Comparison of ENCODE assay signal across 1 cellular context in genomic region chr12:15863258-15863835, GRCh38.
TF ChIP-seq lines count a peak whose summit lies in the region.

No MANE protein-coding gene starts in this region.

TF ChIP-seq in WTC11, 78 proteins besides CTCF, POLR2A, EP300 and RAD21 (continued from another document):
- TF ChIP-seq, protein P1, sequence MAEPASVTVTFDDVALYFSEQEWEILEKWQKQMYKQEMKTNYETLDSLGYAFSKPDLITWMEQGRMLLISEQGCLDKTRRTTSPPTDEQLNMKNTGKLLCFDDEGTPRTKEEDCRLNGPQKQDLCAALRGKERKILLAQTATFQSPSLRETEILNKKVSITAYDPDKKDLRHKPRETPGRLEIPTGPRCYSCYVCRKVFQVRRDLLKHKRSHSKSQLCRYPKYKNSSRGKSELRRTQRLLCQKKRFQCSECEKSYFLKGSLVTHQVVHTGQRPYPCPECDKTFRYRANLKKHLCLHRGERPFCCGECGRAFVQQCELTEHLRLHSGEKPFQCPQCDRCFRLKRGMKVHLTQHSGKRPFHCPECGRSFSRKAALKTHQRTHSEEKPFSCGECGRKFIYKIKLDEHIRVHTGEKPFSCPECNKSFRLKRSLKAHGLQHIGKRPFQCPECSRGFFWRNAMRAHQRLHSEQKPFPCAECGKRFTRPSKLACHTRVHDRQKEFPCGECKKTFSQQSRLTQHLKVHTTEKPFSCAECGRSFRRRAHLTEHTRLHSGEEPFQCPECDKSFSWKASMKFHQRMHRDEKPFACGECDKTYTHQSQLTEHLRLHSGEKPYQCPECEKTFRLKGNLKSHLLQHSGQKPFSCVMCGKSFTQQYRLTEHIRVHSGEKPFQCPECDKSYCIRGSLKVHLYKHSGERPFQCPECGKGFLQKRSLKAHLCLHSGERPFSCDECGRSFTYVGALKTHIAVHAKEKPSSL (CRISPR knock-in tag; conservative IDR thresholded peaks at IDR 0.05), result no peak
- TF ChIP-seq TEAD1 (CRISPR knock-in tag; IDR thresholded peaks at IDR 0.05), result no peak
- TF ChIP-seq, protein P2, sequence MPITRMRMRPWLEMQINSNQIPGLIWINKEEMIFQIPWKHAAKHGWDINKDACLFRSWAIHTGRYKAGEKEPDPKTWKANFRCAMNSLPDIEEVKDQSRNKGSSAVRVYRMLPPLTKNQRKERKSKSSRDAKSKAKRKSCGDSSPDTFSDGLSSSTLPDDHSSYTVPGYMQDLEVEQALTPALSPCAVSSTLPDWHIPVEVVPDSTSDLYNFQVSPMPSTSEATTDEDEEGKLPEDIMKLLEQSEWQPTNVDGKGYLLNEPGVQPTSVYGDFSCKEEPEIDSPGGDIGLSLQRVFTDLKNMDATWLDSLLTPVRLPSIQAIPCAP (CRISPR knock-in tag; IDR thresholded peaks at IDR 0.05), result no peak
- TF ChIP-seq CBFB (CRISPR knock-in tag; IDR thresholded peaks at IDR 0.05; ENCODE audit: low read depth), result no peak
- TF ChIP-seq ZNF138 (CRISPR knock-in tag; conservative IDR thresholded peaks at IDR 0.05), result no peak
- TF ChIP-seq, protein P3, sequence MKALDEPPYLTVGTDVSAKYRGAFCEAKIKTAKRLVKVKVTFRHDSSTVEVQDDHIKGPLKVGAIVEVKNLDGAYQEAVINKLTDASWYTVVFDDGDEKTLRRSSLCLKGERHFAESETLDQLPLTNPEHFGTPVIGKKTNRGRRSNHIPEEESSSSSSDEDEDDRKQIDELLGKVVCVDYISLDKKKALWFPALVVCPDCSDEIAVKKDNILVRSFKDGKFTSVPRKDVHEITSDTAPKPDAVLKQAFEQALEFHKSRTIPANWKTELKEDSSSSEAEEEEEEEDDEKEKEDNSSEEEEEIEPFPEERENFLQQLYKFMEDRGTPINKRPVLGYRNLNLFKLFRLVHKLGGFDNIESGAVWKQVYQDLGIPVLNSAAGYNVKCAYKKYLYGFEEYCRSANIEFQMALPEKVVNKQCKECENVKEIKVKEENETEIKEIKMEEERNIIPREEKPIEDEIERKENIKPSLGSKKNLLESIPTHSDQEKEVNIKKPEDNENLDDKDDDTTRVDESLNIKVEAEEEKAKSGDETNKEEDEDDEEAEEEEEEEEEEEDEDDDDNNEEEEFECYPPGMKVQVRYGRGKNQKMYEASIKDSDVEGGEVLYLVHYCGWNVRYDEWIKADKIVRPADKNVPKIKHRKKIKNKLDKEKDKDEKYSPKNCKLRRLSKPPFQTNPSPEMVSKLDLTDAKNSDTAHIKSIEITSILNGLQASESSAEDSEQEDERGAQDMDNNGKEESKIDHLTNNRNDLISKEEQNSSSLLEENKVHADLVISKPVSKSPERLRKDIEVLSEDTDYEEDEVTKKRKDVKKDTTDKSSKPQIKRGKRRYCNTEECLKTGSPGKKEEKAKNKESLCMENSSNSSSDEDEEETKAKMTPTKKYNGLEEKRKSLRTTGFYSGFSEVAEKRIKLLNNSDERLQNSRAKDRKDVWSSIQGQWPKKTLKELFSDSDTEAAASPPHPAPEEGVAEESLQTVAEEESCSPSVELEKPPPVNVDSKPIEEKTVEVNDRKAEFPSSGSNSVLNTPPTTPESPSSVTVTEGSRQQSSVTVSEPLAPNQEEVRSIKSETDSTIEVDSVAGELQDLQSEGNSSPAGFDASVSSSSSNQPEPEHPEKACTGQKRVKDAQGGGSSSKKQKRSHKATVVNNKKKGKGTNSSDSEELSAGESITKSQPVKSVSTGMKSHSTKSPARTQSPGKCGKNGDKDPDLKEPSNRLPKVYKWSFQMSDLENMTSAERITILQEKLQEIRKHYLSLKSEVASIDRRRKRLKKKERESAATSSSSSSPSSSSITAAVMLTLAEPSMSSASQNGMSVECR (CRISPR knock-in tag; IDR thresholded peaks at IDR 0.05; ENCODE audit: borderline replicate concordance), result no peak
- TF ChIP-seq TCF7 (CRISPR knock-in tag; IDR thresholded peaks at IDR 0.05; ENCODE audit: low read depth), result no peak
- no peak for TF ChIP-seq ATF3 (CRISPR knock-in tag; conservative IDR thresholded peaks at IDR 0.05)
